ENCODE assay signal across 8 cellular contexts in the genomic region with DNA sequence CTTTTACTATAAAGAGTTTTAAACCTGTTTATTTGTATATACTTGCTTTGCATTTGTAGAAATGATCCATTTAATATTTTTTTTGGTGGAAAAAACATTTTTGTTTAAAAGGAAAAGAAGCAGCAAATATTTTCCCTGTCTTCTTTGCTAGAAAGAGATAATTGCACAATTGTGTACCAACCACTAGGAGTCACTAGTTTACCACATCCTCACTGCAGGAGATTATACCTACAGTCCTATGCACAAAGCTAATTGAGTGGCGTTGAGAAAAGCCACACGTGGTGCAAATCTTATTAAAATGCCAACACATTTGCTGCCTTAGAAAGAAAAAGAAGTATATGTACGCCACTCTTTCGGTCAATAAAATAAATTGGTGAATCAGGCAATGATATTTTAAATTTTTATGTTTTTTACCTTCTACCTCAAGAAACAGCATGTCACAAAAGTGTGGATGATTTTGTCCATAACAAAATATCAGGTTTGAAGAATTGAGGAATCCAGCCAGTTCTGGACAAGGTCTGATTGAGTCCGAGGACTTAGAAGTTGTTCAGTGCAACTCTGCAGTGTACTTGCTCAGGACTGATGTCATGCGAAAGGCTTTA.
DNase-seq lines count a peak whose midpoint lies in the region; ATAC-seq and TF ChIP-seq lines count a peak whose summit lies in the region.

No MANE protein-coding gene starts in this region.

- peak; percentile 91 for ATAC-seq in GM21367 (IDR thresholded peaks at IDR 0.05; ENCODE audit: unreplicated experiment)
- ATAC-seq in RWPE2 (ENCODE audit: low read depth) = peak; percentile 57; the same call in 2 of the 3 replicates
- no peak for ATAC-seq in HG03045 (IDR thresholded peaks at IDR 0.05; ENCODE audit: unreplicated experiment)

- H3K36me3 ChIP-seq in RWPE2 (ENCODE audit: low read depth) (no peaks in the 10 kb centered on the region), transverse colon (no peaks in the 10 kb centered on the region)

- H3K27ac Mint-ChIP-seq in activated naive CD8-positive, alpha-beta T cell treated with anti-CD3 and anti-CD28 coated beads for 36 hours = no peak overlapping the region

- H3K4me1 Mint-ChIP-seq in activated naive CD8-positive, alpha-beta T cell treated with anti-CD3 and anti-CD28 coated beads for 36 hours = no peaks in the 10 kb centered on the region

- no peaks in the 10 kb centered on the region for H3K27me3 Mint-ChIP-seq in activated naive CD8-positive, alpha-beta T cell treated with anti-CD3 and anti-CD28 coated beads for 36 hours

- H3K27ac ChIP-seq in RWPE2 (ENCODE audit: poor library complexity, severe bottlenecking) = no peak overlapping the region
- no peak overlapping the region for H3K27ac ChIP-seq in transverse colon

- TF ChIP-seq POLR2A in transverse colon (IDR thresholded peaks at IDR 0.05) = no peak

- DNase-seq in GM04503 (ENCODE audit: low read depth) (peak; percentile 0), HS-5 (ENCODE audit: low read depth) (peak; percentile 8), RWPE2 (ENCODE audit: low spot score) (no peak), globus pallidus (ENCODE audit: low spot score) (peak; percentile 1), transverse colon (no peak)
- no peak for DNase-seq in activated naive CD8-positive, alpha-beta T cell treated with anti-CD3 and anti-CD28 coated beads for 36 hours

- H3K36me3 Mint-ChIP-seq in activated naive CD8-positive, alpha-beta T cell treated with anti-CD3 and anti-CD28 coated beads for 36 hours = no peaks in the 10 kb centered on the region

- no peak overlapping the region for H3K4me3 Mint-ChIP-seq in activated naive CD8-positive, alpha-beta T cell treated with anti-CD3 and anti-CD28 coated beads for 36 hours

- intact Hi-C loops in transverse colon (cut with DNase I; ENCODE audit: low total_unique reads) = no loop called here

- H3K4me1 ChIP-seq in RWPE2 (ENCODE audit: insufficient read depth, poor library complexity, severe bottlenecking) (no peaks in the 10 kb centered on the region), transverse colon (no peaks in the 10 kb centered on the region)

- no peaks in the 10 kb centered on the region for H3K27me3 ChIP-seq in RWPE2 (ENCODE audit: insufficient read depth, poor library complexity, severe bottlenecking)
- H3K27me3 ChIP-seq in transverse colon = no peaks in the 10 kb centered on the region

- H3K4me3 ChIP-seq in RWPE2 (ENCODE audit: severe bottlenecking) (no peak overlapping the region), transverse colon (no peak overlapping the region)

- H3K9me3 ChIP-seq in RWPE2 (ENCODE audit: severe bottlenecking) (peaks cover 3% of the 10 kb centered on the region), transverse colon (no peaks in the 10 kb centered on the region)

- in situ Hi-C loops in transverse colon (cut with MboI; ENCODE audit: low pct_ligation_motif_present in 1 of 4, low pct_unique_long_range_greater_than_20kb in 1 of 4, low sequenced_read_pairs in 3 of 4) = loop anchor here in 1 of 4 donors (25.0 kb wide), 1 partner anchor 1617 kb away; no protein-coding TSS in a partner anchor

- TF ChIP-seq CTCF in RWPE2 (IDR thresholded peaks at IDR 0.05; ENCODE audit: poor library complexity, severe bottlenecking) (peak; percentile 89), transverse colon (IDR thresholded peaks at IDR 0.05) (peak in 3 of 5 experiments; percentile 22 to 39 (median 37))

- WGBS in transverse colon (ENCODE audit: low coverage in 1 of 2), 2 donors = 39 to 46% methylated on average over 6 of the region's 6 CpGs

- no peak for TF ChIP-seq EP300 in transverse colon (IDR thresholded peaks at IDR 0.05; ENCODE audit: low read depth)

- peaks cover 2% of the 10 kb centered on the region for H3K9me3 Mint-ChIP-seq in activated naive CD8-positive, alpha-beta T cell treated with anti-CD3 and anti-CD28 coated beads for 36 hours

Comparison
In these comparisons a context has a peak if more than half of its experiments do, and no peak if none do; other contexts are left out.
1. DNase-seq: peak in GM04503 (single experiment), HS-5 (single experiment) and globus pallidus (single experiment); none in RWPE2 (single experiment), transverse colon (single experiment) and activated naive CD8-positive, alpha-beta T cell treated with anti-CD3 and anti-CD28 coated beads for 36 hours (single experiment).